8 cellular contexts compared by ENCODE assay signal in the genomic region with DNA sequence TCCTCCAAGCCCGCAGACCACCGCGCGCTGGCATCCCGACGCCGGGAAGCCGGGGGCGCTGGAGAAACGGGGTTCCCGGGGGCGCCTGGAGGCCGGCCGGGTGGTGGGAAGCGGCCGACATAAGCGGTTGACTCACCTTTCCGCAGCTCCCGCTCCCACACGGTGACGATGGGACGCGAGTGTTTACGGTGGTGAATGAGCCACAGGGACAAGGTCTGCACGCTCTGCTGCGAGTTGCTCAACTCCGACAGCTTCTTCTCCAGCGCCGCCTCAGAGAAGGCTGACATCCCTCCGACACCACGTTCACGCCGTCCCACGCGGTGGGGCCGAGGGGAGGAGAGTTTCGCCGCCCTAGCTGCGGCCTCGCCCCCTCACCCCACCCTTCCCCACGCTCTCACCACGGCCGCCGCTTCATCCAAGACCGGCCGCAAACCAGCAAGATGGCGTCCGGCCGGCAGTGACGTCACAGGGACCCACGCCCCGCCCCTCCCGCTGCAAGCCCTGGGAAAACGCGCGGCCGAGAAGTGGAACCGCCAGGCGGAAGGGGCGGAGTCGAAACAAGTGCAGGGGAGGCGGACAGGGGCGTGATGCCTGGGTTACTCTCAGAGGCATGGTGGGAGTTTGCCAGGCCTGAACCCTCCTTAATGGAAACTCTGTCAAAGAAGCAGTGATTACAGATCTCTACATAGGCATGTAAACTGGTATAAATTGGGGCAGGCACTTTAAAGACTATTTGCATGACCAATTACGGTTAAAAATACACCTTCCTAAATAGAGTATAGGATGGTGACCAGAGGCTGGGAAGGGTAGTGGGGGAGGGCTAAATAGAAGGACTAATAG. TPM values are rescaled to one million over a fixed set of nuclear protein-coding genes. Genes with fewer than 3 reads are reported as not detected.
DNase-seq lines count a peak whose midpoint lies in the region; ATAC-seq and TF ChIP-seq lines count a peak whose summit lies in the region.

A gene with protein sequence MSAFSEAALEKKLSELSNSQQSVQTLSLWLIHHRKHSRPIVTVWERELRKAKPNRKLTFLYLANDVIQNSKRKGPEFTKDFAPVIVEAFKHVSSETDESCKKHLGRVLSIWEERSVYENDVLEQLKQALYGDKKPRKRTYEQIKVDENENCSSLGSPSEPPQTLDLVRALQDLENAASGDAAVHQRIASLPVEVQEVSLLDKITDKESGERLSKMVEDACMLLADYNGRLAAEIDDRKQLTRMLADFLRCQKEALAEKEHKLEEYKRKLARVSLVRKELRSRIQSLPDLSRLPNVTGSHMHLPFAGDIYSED (minus strand): TSS at position 442 of the 840 bp plus-strand sequence. CDS start 155 bp downstream, at position 287.

- TF ChIP-seq CTCF in GM10248 (IDR thresholded peaks at IDR 0.05; ENCODE audit: control extremely low read depth, extremely low read depth, low read depth, missing control alignments) = no peak
- TF ChIP-seq CTCF in osteoblast (IDR thresholded peaks at IDR 0.05; ENCODE audit: extremely low read depth, low read depth, low read length) = no peak
- TF ChIP-seq CTCF in thoracic aorta (IDR thresholded peaks at IDR 0.05) = no peak

- peaks cover 50% of the 10 kb centered on the region for H3K79me2 ChIP-seq in osteoblast (ENCODE audit: insufficient read depth, low read length)

- H3K27me3 ChIP-seq in osteoblast (ENCODE audit: insufficient read depth, low read length) = no peaks in the 10 kb centered on the region
- no peaks in the 10 kb centered on the region for H3K27me3 ChIP-seq in thoracic aorta (replicated peaks; ENCODE audit: insufficient read depth)

- H3K36me3 ChIP-seq in osteoblast (ENCODE audit: insufficient read depth, low read length) (no peaks in the 10 kb centered on the region), thoracic aorta (no peaks in the 10 kb centered on the region)

- ATAC-seq in HG02623 (IDR thresholded peaks at IDR 0.05; ENCODE audit: unreplicated experiment) (peak; percentile 94), thoracic aorta (ENCODE audit: insufficient number of reproducible peaks, low FRiP score, low read depth) (peak; percentile 99)

- H3K4me1 Mint-ChIP-seq in activated naive CD8-positive, alpha-beta T cell (ENCODE audit: low read depth) = peaks cover 40% of the 10 kb centered on the region

- peak within 1 kb of the TSS; percentile 94 for H3K4me3 Mint-ChIP-seq in activated naive CD8-positive, alpha-beta T cell

- DNase-seq in GM10248 (ENCODE audit: extremely low spot score) (peak; percentile 97), NCI-H1105 (lab: John Stamatoyannopoulos, UW) (peak; percentile 99), SKM-1 treated with dmso at 0.1 percent for 144 hours (lab: John Stamatoyannopoulos, UW; ENCODE audit: unreplicated experiment) (peak; percentile 86), glomerular visceral epithelial cell (ENCODE audit: extremely low spot score) (peak; percentile 96), osteoblast (ENCODE audit: insufficient read length, low spot score, missing footprints) (peak; percentile 98), thoracic aorta (ENCODE audit: low spot score) (peak; percentile 94)

- POLR2A ChIA-PET in GM10248 (lab: Yijun Ruan, JAX) = no interaction called here

- H3K36me3 Mint-ChIP-seq in activated naive CD8-positive, alpha-beta T cell = peaks cover 8% of the 10 kb centered on the region

- H3K4me3 ChIP-seq in osteoblast (ENCODE audit: insufficient read depth, low read length) = peak within 1 kb of the TSS; percentile 91
- H3K4me3 ChIP-seq in thoracic aorta = peak within 1 kb of the TSS; percentile 90

- H3K9me3 Mint-ChIP-seq in activated naive CD8-positive, alpha-beta T cell (ENCODE audit: low read depth) = no peaks in the 10 kb centered on the region

- peak within 1 kb of the TSS; percentile 87 for H3K4me2 ChIP-seq in osteoblast (ENCODE audit: insufficient read depth, low read length)

- H3K4me1 ChIP-seq in osteoblast (ENCODE audit: insufficient read depth, low read length) (peaks cover 7% of the 10 kb centered on the region), thoracic aorta (ENCODE audit: control insufficient read depth in 1 of 2, low read depth in 2 of 2) (peaks cover 8 to 15% of the 10 kb centered on the region in 2 donors)

- H2AFZ ChIP-seq in osteoblast (ENCODE audit: low read length) = peak within 1 kb of the TSS; percentile 94

- H3K27me3 Mint-ChIP-seq in activated naive CD8-positive, alpha-beta T cell = no peaks in the 10 kb centered on the region

- peak within 1 kb of the TSS; percentile 96 for H3K27ac ChIP-seq in osteoblast (ENCODE audit: low read depth, low read length)
- H3K27ac ChIP-seq in thoracic aorta = peak within 1 kb of the TSS; percentile 78 to 88

- CTCF ChIA-PET in GM10248 (lab: Yijun Ruan, JAX) = interaction anchor here (1.2 to 1.9 kb wide), 2 partner anchors 50 to 311 kb away, joined by 4 to 5 read pairs; no protein-coding TSS in a partner anchor

- H4K20me1 ChIP-seq in osteoblast (ENCODE audit: insufficient read depth, low read length) = peaks cover 3% of the 10 kb centered on the region

- H3K9me3 ChIP-seq in osteoblast (ENCODE audit: low read depth, low read length) = no peaks in the 10 kb centered on the region
- H3K9me3 ChIP-seq in thoracic aorta = no peaks in the 10 kb centered on the region

- peak within 1 kb of the TSS; percentile 93 for H3K27ac Mint-ChIP-seq in activated naive CD8-positive, alpha-beta T cell

RNA-seq across cellular contexts. Expression of the gene that starts here (rescaled TPM):
- total RNA-seq in osteoblast (31.5 and 36.2 TPM in 2 replicates), thoracic aorta (10 to 100 TPM; 49.8 to 64.9 TPM)

Comparison
In these comparisons a context has a peak if more than half of its experiments do, and no peak if none do; other contexts are left out.
1. Peak in every context shown above with its lines: DNase-seq, ATAC-seq, H3K4me3 ChIP-seq and H3K27ac ChIP-seq.